ENCODE assay signal across 2 cellular contexts in genomic region chr6:30541515-30542403, GRCh38.
TF ChIP-seq lines count a peak whose summit lies in the region.

No MANE protein-coding gene starts in this region.

TF ChIP-seq in GM23338, 12 proteins besides CTCF, POLR2A, EP300 and RAD21:
- TF ChIP-seq, protein P1, sequence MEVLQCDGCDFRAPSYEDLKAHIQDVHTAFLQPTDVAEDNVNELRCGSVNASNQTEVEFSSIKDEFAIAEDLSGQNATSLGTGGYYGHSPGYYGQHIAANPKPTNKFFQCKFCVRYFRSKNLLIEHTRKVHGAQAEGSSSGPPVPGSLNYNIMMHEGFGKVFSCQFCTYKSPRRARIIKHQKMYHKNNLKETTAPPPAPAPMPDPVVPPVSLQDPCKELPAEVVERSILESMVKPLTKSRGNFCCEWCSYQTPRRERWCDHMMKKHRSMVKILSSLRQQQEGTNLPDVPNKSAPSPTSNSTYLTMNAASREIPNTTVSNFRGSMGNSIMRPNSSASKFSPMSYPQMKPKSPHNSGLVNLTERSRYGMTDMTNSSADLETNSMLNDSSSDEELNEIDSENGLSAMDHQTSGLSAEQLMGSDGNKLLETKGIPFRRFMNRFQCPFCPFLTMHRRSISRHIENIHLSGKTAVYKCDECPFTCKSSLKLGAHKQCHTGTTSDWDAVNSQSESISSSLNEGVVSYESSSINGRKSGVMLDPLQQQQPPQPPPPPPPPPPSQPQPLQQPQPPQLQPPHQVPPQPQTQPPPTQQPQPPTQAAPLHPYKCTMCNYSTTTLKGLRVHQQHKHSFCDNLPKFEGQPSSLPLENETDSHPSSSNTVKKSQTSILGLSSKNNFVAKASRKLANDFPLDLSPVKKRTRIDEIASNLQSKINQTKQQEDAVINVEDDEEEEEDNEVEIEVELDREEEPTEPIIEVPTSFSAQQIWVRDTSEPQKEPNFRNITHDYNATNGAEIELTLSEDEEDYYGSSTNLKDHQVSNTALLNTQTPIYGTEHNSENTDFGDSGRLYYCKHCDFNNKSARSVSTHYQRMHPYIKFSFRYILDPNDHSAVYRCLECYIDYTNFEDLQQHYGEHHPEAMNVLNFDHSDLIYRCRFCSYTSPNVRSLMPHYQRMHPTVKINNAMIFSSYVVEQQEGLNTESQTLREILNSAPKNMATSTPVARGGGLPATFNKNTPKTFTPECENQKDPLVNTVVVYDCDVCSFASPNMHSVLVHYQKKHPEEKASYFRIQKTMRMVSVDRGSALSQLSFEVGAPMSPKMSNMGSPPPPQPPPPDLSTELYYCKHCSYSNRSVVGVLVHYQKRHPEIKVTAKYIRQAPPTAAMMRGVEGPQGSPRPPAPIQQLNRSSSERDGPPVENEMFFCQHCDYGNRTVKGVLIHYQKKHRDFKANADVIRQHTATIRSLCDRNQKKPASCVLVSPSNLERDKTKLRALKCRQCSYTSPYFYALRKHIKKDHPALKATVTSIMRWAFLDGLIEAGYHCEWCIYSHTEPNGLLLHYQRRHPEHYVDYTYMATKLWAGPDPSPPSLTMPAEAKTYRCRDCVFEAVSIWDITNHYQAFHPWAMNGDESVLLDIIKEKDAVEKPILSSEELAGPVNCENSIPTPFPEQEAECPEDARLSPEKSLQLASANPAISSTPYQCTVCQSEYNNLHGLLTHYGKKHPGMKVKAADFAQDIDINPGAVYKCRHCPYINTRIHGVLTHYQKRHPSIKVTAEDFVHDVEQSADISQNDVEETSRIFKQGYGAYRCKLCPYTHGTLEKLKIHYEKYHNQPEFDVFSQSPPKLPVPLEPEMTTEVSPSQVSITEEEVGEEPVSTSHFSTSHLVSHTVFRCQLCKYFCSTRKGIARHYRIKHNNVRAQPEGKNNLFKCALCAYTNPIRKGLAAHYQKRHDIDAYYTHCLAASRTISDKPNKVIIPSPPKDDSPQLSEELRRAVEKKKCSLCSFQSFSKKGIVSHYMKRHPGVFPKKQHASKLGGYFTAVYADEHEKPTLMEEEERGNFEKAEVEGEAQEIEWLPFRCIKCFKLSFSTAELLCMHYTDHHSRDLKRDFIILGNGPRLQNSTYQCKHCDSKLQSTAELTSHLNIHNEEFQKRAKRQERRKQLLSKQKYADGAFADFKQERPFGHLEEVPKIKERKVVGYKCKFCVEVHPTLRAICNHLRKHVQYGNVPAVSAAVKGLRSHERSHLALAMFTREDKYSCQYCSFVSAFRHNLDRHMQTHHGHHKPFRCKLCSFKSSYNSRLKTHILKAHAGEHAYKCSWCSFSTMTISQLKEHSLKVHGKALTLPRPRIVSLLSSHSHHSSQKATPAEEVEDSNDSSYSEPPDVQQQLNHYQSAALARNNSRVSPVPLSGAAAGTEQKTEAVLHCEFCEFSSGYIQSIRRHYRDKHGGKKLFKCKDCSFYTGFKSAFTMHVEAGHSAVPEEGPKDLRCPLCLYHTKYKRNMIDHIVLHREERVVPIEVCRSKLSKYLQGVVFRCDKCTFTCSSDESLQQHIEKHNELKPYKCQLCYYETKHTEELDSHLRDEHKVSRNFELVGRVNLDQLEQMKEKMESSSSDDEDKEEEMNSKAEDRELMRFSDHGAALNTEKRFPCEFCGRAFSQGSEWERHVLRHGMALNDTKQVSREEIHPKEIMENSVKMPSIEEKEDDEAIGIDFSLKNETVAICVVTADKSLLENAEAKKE (CRISPR knock-in tag; IDR thresholded peaks at IDR 0.05): no peak
- TF ChIP-seq REST (IDR thresholded peaks at IDR 0.05; ENCODE audit: unreplicated experiment): no peak
- TF ChIP-seq ZNF331 (CRISPR knock-in tag; IDR thresholded peaks at IDR 0.05; ENCODE audit: low read depth): no peak
- no peak for TF ChIP-seq ETS1 (IDR thresholded peaks at IDR 0.05)
- no peak for TF ChIP-seq EZH2 (IDR thresholded peaks at IDR 0.05; ENCODE audit: low read depth, unreplicated experiment)
- TF ChIP-seq CREB1 (CRISPR knock-in tag; IDR thresholded peaks at IDR 0.05; ENCODE audit: low read depth): no peak
- TF ChIP-seq NANOG (IDR thresholded peaks at IDR 0.05; ENCODE audit: borderline replicate concordance): no peak
- no peak for TF ChIP-seq STAT1 (IDR thresholded peaks at IDR 0.05; ENCODE audit: unreplicated experiment)
- no peak for TF ChIP-seq JUNB (IDR thresholded peaks at IDR 0.05; ENCODE audit: unreplicated experiment)
- TF ChIP-seq EZH2phosphoT487 (IDR thresholded peaks at IDR 0.05; ENCODE audit: unreplicated experiment): no peak

TF ChIP-seq in GM12878, 131 proteins besides CTCF, POLR2A, EP300 and RAD21 (continues in another document):
- TF ChIP-seq, protein P2, sequence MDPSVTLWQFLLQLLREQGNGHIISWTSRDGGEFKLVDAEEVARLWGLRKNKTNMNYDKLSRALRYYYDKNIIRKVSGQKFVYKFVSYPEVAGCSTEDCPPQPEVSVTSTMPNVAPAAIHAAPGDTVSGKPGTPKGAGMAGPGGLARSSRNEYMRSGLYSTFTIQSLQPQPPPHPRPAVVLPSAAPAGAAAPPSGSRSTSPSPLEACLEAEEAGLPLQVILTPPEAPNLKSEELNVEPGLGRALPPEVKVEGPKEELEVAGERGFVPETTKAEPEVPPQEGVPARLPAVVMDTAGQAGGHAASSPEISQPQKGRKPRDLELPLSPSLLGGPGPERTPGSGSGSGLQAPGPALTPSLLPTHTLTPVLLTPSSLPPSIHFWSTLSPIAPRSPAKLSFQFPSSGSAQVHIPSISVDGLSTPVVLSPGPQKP (IDR thresholded peaks at IDR 0.05; ENCODE audit: low read depth, low read length): no peak
- TF ChIP-seq MTA2 (IDR thresholded peaks at IDR 0.05; ENCODE audit: low read depth) (no peak), TCF7 (IDR thresholded peaks at IDR 0.05; ENCODE audit: borderline replicate concordance) (no peak), FOXM1 (IDR thresholded peaks at IDR 0.05; ENCODE audit: low read depth, low read length) (peak; percentile 53; the same call in 1 of the 2 replicates), SMARCA5 (IDR thresholded peaks at IDR 0.05) (no peak), SMC3 (IDR thresholded peaks at IDR 0.05; ENCODE audit: borderline replicate concordance, low read length) (peak; percentile 81; the same call in 1 of the 2 replicates), IRF4 (IDR thresholded peaks at IDR 0.05; ENCODE audit: low read depth, low read length) (no peak), TARDBP (IDR thresholded peaks at IDR 0.05; ENCODE audit: borderline replicate concordance) (no peak), BMI1 (IDR thresholded peaks at IDR 0.05; ENCODE audit: borderline replicate concordance) (0 out of 2 replicates have a peak, but pooled peaks have one; percentile 16), NBN (IDR thresholded peaks at IDR 0.05) (peak; percentile 58), SKIL (IDR thresholded peaks at IDR 0.05; ENCODE audit: low read depth, poor library complexity, severe bottlenecking) (peak; percentile 52), BHLHE40 (IDR thresholded peaks at IDR 0.05; ENCODE audit: borderline replicate concordance in 1 of 2, low read depth in 2 of 2, low read length in 1 of 2) (no peak; a peak in 1 of 4 replicates), CREB1 (IDR thresholded peaks at IDR 0.05; ENCODE audit: low read depth) (peak; percentile 42; the same call in 1 of the 2 replicates), TAF1 (IDR thresholded peaks at IDR 0.05; ENCODE audit: borderline replicate concordance, low read depth, low read length) (no peak), KAT2A (conservative IDR thresholded peaks at IDR 0.05; ENCODE audit: control insufficient read depth, low read depth, low read length) (no peak), NR2F1 (conservative IDR thresholded peaks at IDR 0.05) (no peak), ZNF384 (IDR thresholded peaks at IDR 0.05; ENCODE audit: borderline replicate concordance, low read depth, low read length) (no peak), POLR2AphosphoS5 (IDR thresholded peaks at IDR 0.05; ENCODE audit: low read length) (0 out of 2 replicates have a peak, but pooled peaks have one; percentile 56), YY1 (IDR thresholded peaks at IDR 0.05; ENCODE audit: low read depth, low read length) (peak; percentile 84), IKZF2 (IDR thresholded peaks at IDR 0.05) (0 out of 4 replicates have a peak, but pooled peaks have one; percentile 10 to 40), WRNIP1 (IDR thresholded peaks at IDR 0.05; ENCODE audit: borderline replicate concordance, low read depth, low read length) (peak; percentile 84; the same call in 1 of the 2 replicates), CEBPB (IDR thresholded peaks at IDR 0.05; ENCODE audit: borderline replicate concordance in 1 of 2, low read depth in 2 of 2, low read length in 2 of 2) (no peak), POLR2AphosphoS2 (IDR thresholded peaks at IDR 0.05; ENCODE audit: low read depth, low read length) (no peak), HDGF (IDR thresholded peaks at IDR 0.05) (no peak), BCLAF1 (IDR thresholded peaks at IDR 0.05) (no peak)
- TF ChIP-seq, protein P3, sequence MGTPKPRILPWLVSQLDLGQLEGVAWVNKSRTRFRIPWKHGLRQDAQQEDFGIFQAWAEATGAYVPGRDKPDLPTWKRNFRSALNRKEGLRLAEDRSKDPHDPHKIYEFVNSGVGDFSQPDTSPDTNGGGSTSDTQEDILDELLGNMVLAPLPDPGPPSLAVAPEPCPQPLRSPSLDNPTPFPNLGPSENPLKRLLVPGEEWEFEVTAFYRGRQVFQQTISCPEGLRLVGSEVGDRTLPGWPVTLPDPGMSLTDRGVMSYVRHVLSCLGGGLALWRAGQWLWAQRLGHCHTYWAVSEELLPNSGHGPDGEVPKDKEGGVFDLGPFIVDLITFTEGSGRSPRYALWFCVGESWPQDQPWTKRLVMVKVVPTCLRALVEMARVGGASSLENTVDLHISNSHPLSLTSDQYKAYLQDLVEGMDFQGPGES (IDR thresholded peaks at IDR 0.05): no peak
- TF ChIP-seq, protein P4, sequence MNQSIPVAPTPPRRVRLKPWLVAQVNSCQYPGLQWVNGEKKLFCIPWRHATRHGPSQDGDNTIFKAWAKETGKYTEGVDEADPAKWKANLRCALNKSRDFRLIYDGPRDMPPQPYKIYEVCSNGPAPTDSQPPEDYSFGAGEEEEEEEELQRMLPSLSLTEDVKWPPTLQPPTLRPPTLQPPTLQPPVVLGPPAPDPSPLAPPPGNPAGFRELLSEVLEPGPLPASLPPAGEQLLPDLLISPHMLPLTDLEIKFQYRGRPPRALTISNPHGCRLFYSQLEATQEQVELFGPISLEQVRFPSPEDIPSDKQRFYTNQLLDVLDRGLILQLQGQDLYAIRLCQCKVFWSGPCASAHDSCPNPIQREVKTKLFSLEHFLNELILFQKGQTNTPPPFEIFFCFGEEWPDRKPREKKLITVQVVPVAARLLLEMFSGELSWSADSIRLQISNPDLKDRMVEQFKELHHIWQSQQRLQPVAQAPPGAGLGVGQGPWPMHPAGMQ (IDR thresholded peaks at IDR 0.05; ENCODE audit: borderline replicate concordance): no peak
- TF ChIP-seq, protein P5, sequence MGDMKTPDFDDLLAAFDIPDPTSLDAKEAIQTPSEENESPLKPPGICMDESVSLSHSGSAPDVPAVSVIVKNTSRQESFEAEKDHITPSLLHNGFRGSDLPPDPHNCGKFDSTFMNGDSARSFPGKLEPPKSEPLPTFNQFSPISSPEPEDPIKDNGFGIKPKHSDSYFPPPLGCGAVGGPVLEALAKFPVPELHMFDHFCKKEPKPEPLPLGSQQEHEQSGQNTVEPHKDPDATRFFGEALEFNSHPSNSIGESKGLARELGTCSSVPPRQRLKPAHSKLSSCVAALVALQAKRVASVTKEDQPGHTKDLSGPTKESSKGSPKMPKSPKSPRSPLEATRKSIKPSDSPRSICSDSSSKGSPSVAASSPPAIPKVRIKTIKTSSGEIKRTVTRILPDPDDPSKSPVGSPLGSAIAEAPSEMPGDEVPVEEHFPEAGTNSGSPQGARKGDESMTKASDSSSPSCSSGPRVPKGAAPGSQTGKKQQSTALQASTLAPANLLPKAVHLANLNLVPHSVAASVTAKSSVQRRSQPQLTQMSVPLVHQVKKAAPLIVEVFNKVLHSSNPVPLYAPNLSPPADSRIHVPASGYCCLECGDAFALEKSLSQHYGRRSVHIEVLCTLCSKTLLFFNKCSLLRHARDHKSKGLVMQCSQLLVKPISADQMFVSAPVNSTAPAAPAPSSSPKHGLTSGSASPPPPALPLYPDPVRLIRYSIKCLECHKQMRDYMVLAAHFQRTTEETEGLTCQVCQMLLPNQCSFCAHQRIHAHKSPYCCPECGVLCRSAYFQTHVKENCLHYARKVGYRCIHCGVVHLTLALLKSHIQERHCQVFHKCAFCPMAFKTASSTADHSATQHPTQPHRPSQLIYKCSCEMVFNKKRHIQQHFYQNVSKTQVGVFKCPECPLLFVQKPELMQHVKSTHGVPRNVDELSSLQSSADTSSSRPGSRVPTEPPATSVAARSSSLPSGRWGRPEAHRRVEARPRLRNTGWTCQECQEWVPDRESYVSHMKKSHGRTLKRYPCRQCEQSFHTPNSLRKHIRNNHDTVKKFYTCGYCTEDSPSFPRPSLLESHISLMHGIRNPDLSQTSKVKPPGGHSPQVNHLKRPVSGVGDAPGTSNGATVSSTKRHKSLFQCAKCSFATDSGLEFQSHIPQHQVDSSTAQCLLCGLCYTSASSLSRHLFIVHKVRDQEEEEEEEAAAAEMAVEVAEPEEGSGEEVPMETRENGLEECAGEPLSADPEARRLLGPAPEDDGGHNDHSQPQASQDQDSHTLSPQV (IDR thresholded peaks at IDR 0.05): 0 out of 2 replicates have a peak, but pooled peaks have one; percentile 22
- TF ChIP-seq, protein P6, sequence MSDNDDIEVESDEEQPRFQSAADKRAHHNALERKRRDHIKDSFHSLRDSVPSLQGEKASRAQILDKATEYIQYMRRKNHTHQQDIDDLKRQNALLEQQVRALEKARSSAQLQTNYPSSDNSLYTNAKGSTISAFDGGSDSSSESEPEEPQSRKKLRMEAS (IDR thresholded peaks at IDR 0.05; ENCODE audit: low read depth, low read length): 0 out of 2 replicates have a peak, but pooled peaks have one; percentile 34
